ENCODE assay signal across 8 cellular contexts in the genomic region with DNA sequence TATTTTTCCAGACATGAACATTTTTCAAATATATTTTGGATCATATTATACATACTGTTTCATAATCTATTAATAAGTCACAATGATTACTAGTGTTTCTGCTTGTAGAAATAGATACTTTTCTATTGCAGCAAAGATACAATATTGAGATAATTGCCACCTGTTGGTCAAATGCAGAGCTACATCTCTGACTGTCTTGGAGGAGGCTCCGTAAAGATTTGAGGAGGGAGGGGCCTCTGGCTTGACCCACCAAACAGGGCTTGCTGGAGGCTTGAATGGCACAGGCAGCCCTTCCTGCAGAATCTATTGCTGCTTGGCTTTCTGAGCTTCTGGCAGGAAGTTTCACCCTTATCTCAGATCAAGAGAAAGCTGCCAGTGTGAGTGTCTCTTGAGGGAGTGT.
DNase-seq lines count a peak whose midpoint lies in the region; ATAC-seq and TF ChIP-seq lines count a peak whose summit lies in the region.

No MANE protein-coding gene starts in this region.

- H3K27me3 ChIP-seq in right atrium auricular region (no peaks in the 10 kb centered on the region), adipocyte (replicated peaks; ENCODE audit: control insufficient read depth, insufficient read depth, low read length) (peaks cover 14% of the 10 kb centered on the region), iPS DF 6.9 (ENCODE audit: control insufficient read depth, insufficient read depth, low read length) (no peaks in the 10 kb centered on the region)

- H3K27ac ChIP-seq in right atrium auricular region (no peak overlapping the region), iPS DF 6.9 (ENCODE audit: low read length) (no peak overlapping the region)

- intact Hi-C loops in Right ventricle myocardium inferior (cut with DNase I), result no loop called here

- H3K9ac ChIP-seq in adipocyte (ENCODE audit: low read length), result no peak overlapping the region

- H3K36me3 ChIP-seq in right atrium auricular region, result no peaks in the 10 kb centered on the region
- H3K36me3 ChIP-seq in adipocyte (ENCODE audit: control insufficient read depth, insufficient read depth, low read length, severe bottlenecking), result no peaks in the 10 kb centered on the region
- no peaks in the 10 kb centered on the region for H3K36me3 ChIP-seq in iPS DF 6.9 (ENCODE audit: control insufficient read depth, insufficient read depth, low read length)

- peak in 1 of 2 donors; percentile 48 for TF ChIP-seq CTCF in right atrium auricular region (IDR thresholded peaks at IDR 0.05)

- no peak for ATAC-seq in Right ventricle myocardium inferior
- ATAC-seq in HG02610 (IDR thresholded peaks at IDR 0.05; ENCODE audit: unreplicated experiment), result peak; percentile 75

- DNase-seq in Right ventricle myocardium inferior (ENCODE audit: missing footprints) (peak; percentile 23), right atrium auricular region (ENCODE audit: low spot score) (no peak), NCI-H69 (lab: John Stamatoyannopoulos, UW) (peak; percentile 28), adipocyte (ENCODE audit: low read depth) (peak; percentile 66), iPS DF 6.9 (ENCODE audit: low read depth, low spot score) (peak; percentile 33), NCI-H187 treated with DMSO at 0.1 percent for 48 hours (lab: John Stamatoyannopoulos, UW) (no peak)
- DNase-seq in stimulated activated CD4-positive, alpha-beta T cell treated with anti-CD3 and anti-CD28 coated beads, Interleukin-4, amount 100 ng/mL, for 24 hours, result peak; percentile 24

- H3K4me3 ChIP-seq in right atrium auricular region (no peak overlapping the region), adipocyte (ENCODE audit: low read length) (peak overlapping the region; percentile 6), iPS DF 6.9 (ENCODE audit: low read length) (no peak overlapping the region)

- WGBS in iPS DF 6.9 (ENCODE audit: insufficient coverage, insufficient read length), result no CpG with 5 or more reads among the region's 1 CpG

- H3K4me1 ChIP-seq in right atrium auricular region (no peaks in the 10 kb centered on the region), adipocyte (ENCODE audit: control insufficient read depth, insufficient read depth, low read length) (no peaks in the 10 kb centered on the region), iPS DF 6.9 (ENCODE audit: control insufficient read depth, insufficient read depth, low read length) (no peaks in the 10 kb centered on the region)

- H3K9me3 ChIP-seq in right atrium auricular region (no peaks in the 10 kb centered on the region), adipocyte (ENCODE audit: control insufficient read depth, low read length) (no peaks in the 10 kb centered on the region), iPS DF 6.9 (ENCODE audit: control insufficient read depth, insufficient read depth, low read length) (no peaks in the 10 kb centered on the region)

Comparison
In these comparisons a context has a peak if more than half of its experiments do, and no peak if none do; other contexts are left out.
1. DNase-seq: peak in Right ventricle myocardium inferior (single experiment), NCI-H69 (single experiment), adipocyte (single experiment), iPS DF 6.9 (single experiment) and stimulated activated CD4-positive, alpha-beta T cell treated with anti-CD3 and anti-CD28 coated beads, Interleukin-4, amount 100 ng/mL, for 24 hours (single experiment); none in right atrium auricular region (single experiment) and NCI-H187 treated with DMSO at 0.1 percent for 48 hours (single experiment).